ENCODE assay signal across 21 cellular contexts in genomic region chr1:204931768-204932572, GRCh38.
A peak's percentile ranks its signal among the peaks of the same experiment; 100 is the strongest.
DNase-seq lines count a peak whose midpoint lies in the region; ATAC-seq, FAIRE-seq and TF ChIP-seq lines count a peak whose summit lies in the region.
"Had no signal": no experiment of that assay in that cellular context is flagged by ENCODE, and none has a peak within 500 bp of the region (broad histone marks: within the 10 kb centered on the region; RNA-seq: fewer than 3 reads in every experiment).

No MANE protein-coding gene starts in this region.

- CTCF ChIA-PET in HEK293 (lab: Yijun Ruan, JAX) (interaction anchor here (0.6 to 9.1 kb wide), 3 partner anchors 10 to 124 kb away, joined by 3 to 60 read pairs (median 12); no protein-coding TSS in a partner anchor), K562 (lab: Yijun Ruan, JAX; ENCODE audit: low intra/inter-chr PET ratio) (no interaction called here), PC-3 (lab: Charles Lee) (no interaction called here)

- H3K27ac ChIP-seq in BLaER1 (0 out of 2 replicates have a peak overlapping the region, but pooled peaks have one; percentile 12), HEK293 (ENCODE audit: extremely low read depth, low read depth, low read length) (no peak overlapping the region), K562 (ENCODE audit: extremely low read depth, low read depth, low read length) (no peak overlapping the region), PC-3 (ENCODE audit: low read length) (no peak overlapping the region)
- H3K27ac ChIP-seq: C4-2B had no signal

- H3K9ac ChIP-seq in BLaER1 (0 out of 2 replicates have a peak overlapping the region, but pooled peaks have one; percentile 8), K562 (ENCODE audit: insufficient read depth in 1 of 2, low read depth in 2 of 2, low read length in 2 of 2) (no peak overlapping the region), PC-3 (ENCODE audit: low read length) (no peak overlapping the region)

- no peaks in the 10 kb centered on the region for H3K27me3 ChIP-seq in BLaER1
- H3K27me3 ChIP-seq in K562 (ENCODE audit: control insufficient read depth in 2 of 2, insufficient read depth in 2 of 2, low read length in 2 of 2) = peaks cover 29 to 58% of the 10 kb centered on the region in 2 experiments
- peaks cover 72% of the 10 kb centered on the region for H3K27me3 ChIP-seq in PC-3 (ENCODE audit: low read length)

- no peaks in the 10 kb centered on the region for H4K20me1 ChIP-seq in BLaER1
- 0 out of 2 replicates have a peak, but pooled peaks cover 5% of the 10 kb centered on the region for H4K20me1 ChIP-seq in K562 (replicated peaks; ENCODE audit: control insufficient read depth, insufficient read depth, low read length)
- H4K20me1 ChIP-seq in PC-3 (ENCODE audit: low read length) = no peaks in the 10 kb centered on the region

- H3K36me3 ChIP-seq in BLaER1 (no peaks in the 10 kb centered on the region), HEK293 (ENCODE audit: control insufficient read depth in 2 of 2, insufficient read depth in 1 of 2, low read length in 2 of 2) (no peaks in the 10 kb centered on the region), K562 (ENCODE audit: control insufficient read depth, insufficient read depth, low read length) (no peaks in the 10 kb centered on the region), PC-3 (ENCODE audit: low read depth, low read length) (no peaks in the 10 kb centered on the region)

- peak overlapping the region; percentile 68 for H3K4me2 ChIP-seq in BLaER1
- H3K4me2 ChIP-seq in K562 (ENCODE audit: insufficient read depth, low read length) = no peak overlapping the region
- no peak overlapping the region for H3K4me2 ChIP-seq in PC-3 (ENCODE audit: low read length)
- H3K4me2 ChIP-seq: GM23338 had no signal

- peaks cover 76% of the 10 kb centered on the region for H3K4me1 ChIP-seq in BLaER1
- H3K4me1 ChIP-seq in HEK293 (ENCODE audit: control insufficient read depth, insufficient read depth, low read length) = no peaks in the 10 kb centered on the region
- H3K4me1 ChIP-seq in K562 (replicated peaks in 1 of 2; ENCODE audit: control insufficient read depth in 2 of 2, insufficient read depth in 2 of 2, low read length in 2 of 2) = 0 out of 5 replicates have a peak, but pooled peaks cover 0 to 3% of the 10 kb centered on the region in 2 experiments
- no peaks in the 10 kb centered on the region for H3K4me1 ChIP-seq in PC-3 (ENCODE audit: insufficient read depth, low read length)

- BruUV-seq in K562 (replicated peaks; lab: Mats Ljungman, UMichigan) (no TSS peak), PC-3 (replicated peaks; lab: Mats Ljungman, UMichigan) (no TSS peak)

- POLR2A ChIA-PET in HEK293 (lab: Yijun Ruan, JAX) = no interaction called here
- POLR2A ChIA-PET in K562 (lab: Yijun Ruan, JAX) = interaction anchor here (1.0 kb wide), 1 partner anchor 72 kb away, joined by 3 read pairs; no protein-coding TSS in a partner anchor
- POLR2A ChIA-PET in PC-3 (lab: Charles Lee; ENCODE audit: unreplicated experiment) = no interaction called here

- H3K9me2 ChIP-seq in PC-3 (replicated peaks; ENCODE audit: low read length) = no peaks in the 10 kb centered on the region

- H3K4me3 Mint-ChIP-seq in osteocyte (ENCODE audit: unreplicated experiment) (no peak overlapping the region), chondrocyte (ENCODE audit: unreplicated experiment) (no peak overlapping the region)
- H3K4me3 Mint-ChIP-seq: B cell; CD4-positive, alpha-beta T cell; GM23338; HFFc6; IgD-negative memory B cell had no signal

- H3K9me3 ChIP-seq in BLaER1 (no peaks in the 10 kb centered on the region), HEK293 (ENCODE audit: control insufficient read depth, insufficient read depth, low read depth, low read length) (no peaks in the 10 kb centered on the region), K562 (replicated peaks; ENCODE audit: control insufficient read depth, insufficient read depth, low read depth, low read length) (no peaks in the 10 kb centered on the region), PC-3 (ENCODE audit: low read length) (no peaks in the 10 kb centered on the region)

- no peak overlapping the region for H3K4me3 ChIP-seq in BLaER1
- H3K4me3 ChIP-seq in HEK293 (ENCODE audit: low read depth, low read length) = no peak overlapping the region
- no peak overlapping the region for H3K4me3 ChIP-seq in K562
- H3K4me3 ChIP-seq in PC-3 (ENCODE audit: low read length) = no peak overlapping the region
- H3K4me3 ChIP-seq: GM23338 had no signal

- no peak for DNase-seq in K562 (ENCODE audit: extremely low read depth in 1 of 4, low spot score in 3 of 4)
- DNase-seq in osteocyte (ENCODE audit: extremely low spot score, unreplicated experiment) = peak; percentile 42
- DNase-seq in COLO668 (lab: John Stamatoyannopoulos, UW; ENCODE audit: unreplicated experiment) = no peak
- DNase-seq in chondrocyte (ENCODE audit: low spot score) = no peak
- no peak for DNase-seq in PC-3
- DNase-seq: CD4-positive, alpha-beta T cell; DMS153; DMS79; GDM1; HCEC 1CT; HFFc6 had no signal

- in situ Hi-C loops in K562 (cut with MboI) = no loop called here

- H3K36me3 Mint-ChIP-seq in osteocyte (ENCODE audit: unreplicated experiment) (no peaks in the 10 kb centered on the region), chondrocyte (ENCODE audit: low read depth) (no peaks in the 10 kb centered on the region)
- H3K36me3 Mint-ChIP-seq: IgD-negative memory B cell had no signal

- WGBS in K562 (ENCODE audit: insufficient coverage, low coverage, missing lambda C conversion rate) = under 1% methylated on average over 7 of the region's 7 CpGs

- no peaks in the 10 kb centered on the region for H3K79me2 ChIP-seq in K562 (ENCODE audit: control insufficient read depth, insufficient read depth, low read length)
- H3K79me2 ChIP-seq in PC-3 (ENCODE audit: low read length) = no peaks in the 10 kb centered on the region

- no peak for TF ChIP-seq EP300 in K562 (IDR thresholded peaks at IDR 0.05; ENCODE audit: low read length)

- no peak for TF ChIP-seq POLR2A in K562 (conservative IDR thresholded peaks at IDR 0.05)

- H3K4me1 Mint-ChIP-seq in osteocyte (ENCODE audit: unreplicated experiment) = no peaks in the 10 kb centered on the region
- no peaks in the 10 kb centered on the region for H3K4me1 Mint-ChIP-seq in chondrocyte (ENCODE audit: low read depth)
- H3K4me1 Mint-ChIP-seq: B cell, IgD-negative memory B cell had no signal

- no peak overlapping the region for H3K27ac Mint-ChIP-seq in osteocyte (ENCODE audit: unreplicated experiment)
- no peak overlapping the region for H3K27ac Mint-ChIP-seq in chondrocyte (ENCODE audit: unreplicated experiment)
- H3K27ac Mint-ChIP-seq: B cell; CD4-positive, alpha-beta T cell; GM23338; HFFc6; IgD-negative memory B cell had no signal

- FAIRE-seq in K562 (lab: Jason Lieb, UNC) = no peak
- FAIRE-seq: GM12892, GM18507, H54, HTR-8/SVneo had no signal

- TF ChIP-seq RAD21 in K562 (CRISPR knock-in tag; conservative IDR thresholded peaks at IDR 0.05 in 1 of 2, IDR thresholded peaks at IDR 0.05 in 1 of 2) = no peak

- H3K27me3 Mint-ChIP-seq in osteocyte (ENCODE audit: unreplicated experiment) (peaks cover 7% of the 10 kb centered on the region), chondrocyte (ENCODE audit: low read depth) (peaks cover 16% of the 10 kb centered on the region)

- H3K9me1 ChIP-seq in K562 (ENCODE audit: control insufficient read depth, insufficient read depth, low read length) = no peaks in the 10 kb centered on the region

- no peak overlapping the region for H2AFZ ChIP-seq in K562 (ENCODE audit: low read depth, low read length)
- no peak overlapping the region for H2AFZ ChIP-seq in PC-3 (ENCODE audit: low read length)
- H2AFZ ChIP-seq: GM23338 had no signal

- H3F3A ChIP-seq in PC-3 (ENCODE audit: low read length, unreplicated experiment) = no peaks in the 10 kb centered on the region

- intact Hi-C loops in K562 (cut with micrococcal nuclease) = no loop called here
- intact Hi-C loops in PC-3 (cut with micrococcal nuclease) = no loop called here

- ATAC-seq in K562 (no peak), PC-3 (no peak)
- ATAC-seq: GM23338 had no signal

- TF ChIP-seq CTCF in HEK293 (tag by site-specific recombination; IDR thresholded peaks at IDR 0.05) = no peak
- no peak for TF ChIP-seq CTCF in K562 (IDR thresholded peaks at IDR 0.05 in 2 of 3, conservative IDR thresholded peaks at IDR 0.05 in 1 of 3; ENCODE audit: insufficient read depth in 2 of 3, low read depth in 1 of 3, low read length in 3 of 3)
- TF ChIP-seq CTCF in osteocyte (IDR thresholded peaks at IDR 0.05) = no peak
- no peak for TF ChIP-seq CTCF in chondrocyte (IDR thresholded peaks at IDR 0.05)
- no peak for TF ChIP-seq CTCF in PC-3 (conservative IDR thresholded peaks at IDR 0.05; ENCODE audit: low read depth, low read length)

- H3K9me3 Mint-ChIP-seq in osteocyte (ENCODE audit: unreplicated experiment) (no peaks in the 10 kb centered on the region), chondrocyte (ENCODE audit: low read depth) (no peaks in the 10 kb centered on the region)
- H3K9me3 Mint-ChIP-seq: CD4-positive, alpha-beta T cell; GM23338; HFFc6 had no signal

TF ChIP-seq in HEK293, 187 proteins besides CTCF, POLR2A, EP300 and RAD21:
- TF ChIP-seq SCRT1 (tag by site-specific recombination; IDR thresholded peaks at IDR 0.05; ENCODE audit: borderline replicate concordance) = peak; percentile 73
- TF ChIP-seq SCRT2 (tag by site-specific recombination; IDR thresholded peaks at IDR 0.05) = peak; percentile 71
- TF ChIP-seq ZNF629 (tag by site-specific recombination; IDR thresholded peaks at IDR 0.05) = no peak

TF ChIP-seq in K562, 482 proteins besides CTCF, POLR2A, EP300 and RAD21:
- TF ChIP-seq ATF1 (CRISPR knock-in tag; IDR thresholded peaks at IDR 0.05) = no peak
- 0 out of 2 replicates have a peak, but pooled peaks have one; percentile 25 for TF ChIP-seq ATF1 (tag; IDR thresholded peaks at IDR 0.05)
- TF ChIP-seq MTA1 (IDR thresholded peaks at IDR 0.05; ENCODE audit: borderline replicate concordance) = no peak
